Comparison of ENCODE assay signal across 2 cellular contexts in the genomic region with DNA sequence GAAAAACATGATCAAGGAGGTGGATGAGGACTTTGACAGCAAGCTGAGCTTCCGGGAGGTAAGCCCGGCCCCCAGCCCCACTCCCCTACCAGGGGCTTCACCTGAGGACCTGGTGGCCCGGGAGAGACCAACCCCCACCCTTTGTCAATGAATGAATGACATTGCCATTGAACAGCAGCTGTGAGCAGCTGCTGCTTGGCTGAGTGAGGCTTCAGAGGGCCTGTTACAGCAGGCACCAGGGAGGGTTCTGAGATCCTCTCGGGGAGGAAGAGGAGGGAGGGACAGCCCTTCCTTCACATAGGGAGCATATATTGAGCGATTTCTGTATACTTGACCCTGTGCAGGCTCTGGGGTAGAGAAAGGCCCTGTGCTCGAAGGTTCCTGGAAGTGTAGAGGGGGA.
TF ChIP-seq lines count a peak whose summit lies in the region.

No MANE protein-coding gene starts in this region.

TF ChIP-seq in SK-N-SH, 30 proteins besides CTCF, POLR2A, EP300 and RAD21 (continued from another document):
- TF ChIP-seq, protein P1, sequence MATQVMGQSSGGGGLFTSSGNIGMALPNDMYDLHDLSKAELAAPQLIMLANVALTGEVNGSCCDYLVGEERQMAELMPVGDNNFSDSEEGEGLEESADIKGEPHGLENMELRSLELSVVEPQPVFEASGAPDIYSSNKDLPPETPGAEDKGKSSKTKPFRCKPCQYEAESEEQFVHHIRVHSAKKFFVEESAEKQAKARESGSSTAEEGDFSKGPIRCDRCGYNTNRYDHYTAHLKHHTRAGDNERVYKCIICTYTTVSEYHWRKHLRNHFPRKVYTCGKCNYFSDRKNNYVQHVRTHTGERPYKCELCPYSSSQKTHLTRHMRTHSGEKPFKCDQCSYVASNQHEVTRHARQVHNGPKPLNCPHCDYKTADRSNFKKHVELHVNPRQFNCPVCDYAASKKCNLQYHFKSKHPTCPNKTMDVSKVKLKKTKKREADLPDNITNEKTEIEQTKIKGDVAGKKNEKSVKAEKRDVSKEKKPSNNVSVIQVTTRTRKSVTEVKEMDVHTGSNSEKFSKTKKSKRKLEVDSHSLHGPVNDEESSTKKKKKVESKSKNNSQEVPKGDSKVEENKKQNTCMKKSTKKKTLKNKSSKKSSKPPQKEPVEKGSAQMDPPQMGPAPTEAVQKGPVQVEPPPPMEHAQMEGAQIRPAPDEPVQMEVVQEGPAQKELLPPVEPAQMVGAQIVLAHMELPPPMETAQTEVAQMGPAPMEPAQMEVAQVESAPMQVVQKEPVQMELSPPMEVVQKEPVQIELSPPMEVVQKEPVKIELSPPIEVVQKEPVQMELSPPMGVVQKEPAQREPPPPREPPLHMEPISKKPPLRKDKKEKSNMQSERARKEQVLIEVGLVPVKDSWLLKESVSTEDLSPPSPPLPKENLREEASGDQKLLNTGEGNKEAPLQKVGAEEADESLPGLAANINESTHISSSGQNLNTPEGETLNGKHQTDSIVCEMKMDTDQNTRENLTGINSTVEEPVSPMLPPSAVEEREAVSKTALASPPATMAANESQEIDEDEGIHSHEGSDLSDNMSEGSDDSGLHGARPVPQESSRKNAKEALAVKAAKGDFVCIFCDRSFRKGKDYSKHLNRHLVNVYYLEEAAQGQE (IDR thresholded peaks at IDR 0.05; ENCODE audit: low read depth, low read length) = no peak
- TF ChIP-seq MEF2A (IDR thresholded peaks at IDR 0.05; ENCODE audit: borderline replicate concordance, low read depth) (no peak), FOXM1 (IDR thresholded peaks at IDR 0.05; ENCODE audit: low read depth) (no peak), TEAD4 (IDR thresholded peaks at IDR 0.05; ENCODE audit: borderline replicate concordance, insufficient read depth) (no peak), TAF1 (IDR thresholded peaks at IDR 0.05; ENCODE audit: borderline replicate concordance, low read depth, low read length) (no peak), EZH2phosphoT487 (IDR thresholded peaks at IDR 0.05; ENCODE audit: borderline replicate concordance, low read depth) (no peak), RCOR1 (IDR thresholded peaks at IDR 0.05; ENCODE audit: low read length) (no peak), NFIC (IDR thresholded peaks at IDR 0.05; ENCODE audit: borderline replicate concordance) (no peak), YY1 (IDR thresholded peaks at IDR 0.05; ENCODE audit: low read depth) (no peak), FOXJ3 (CRISPR knock-in tag; IDR thresholded peaks at IDR 0.05) (no peak), JUND (IDR thresholded peaks at IDR 0.05) (no peak), RFX5 (IDR thresholded peaks at IDR 0.05; ENCODE audit: low read length) (no peak)
- TF ChIP-seq, protein P2, sequence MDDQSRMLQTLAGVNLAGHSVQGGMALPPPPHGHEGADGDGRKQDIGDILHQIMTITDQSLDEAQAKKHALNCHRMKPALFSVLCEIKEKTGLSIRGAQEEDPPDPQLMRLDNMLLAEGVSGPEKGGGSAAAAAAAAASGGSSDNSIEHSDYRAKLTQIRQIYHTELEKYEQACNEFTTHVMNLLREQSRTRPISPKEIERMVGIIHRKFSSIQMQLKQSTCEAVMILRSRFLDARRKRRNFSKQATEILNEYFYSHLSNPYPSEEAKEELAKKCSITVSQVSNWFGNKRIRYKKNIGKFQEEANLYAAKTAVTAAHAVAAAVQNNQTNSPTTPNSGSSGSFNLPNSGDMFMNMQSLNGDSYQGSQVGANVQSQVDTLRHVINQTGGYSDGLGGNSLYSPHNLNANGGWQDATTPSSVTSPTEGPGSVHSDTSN (IDR thresholded peaks at IDR 0.05) = no peak
- TF ChIP-seq, protein P3, sequence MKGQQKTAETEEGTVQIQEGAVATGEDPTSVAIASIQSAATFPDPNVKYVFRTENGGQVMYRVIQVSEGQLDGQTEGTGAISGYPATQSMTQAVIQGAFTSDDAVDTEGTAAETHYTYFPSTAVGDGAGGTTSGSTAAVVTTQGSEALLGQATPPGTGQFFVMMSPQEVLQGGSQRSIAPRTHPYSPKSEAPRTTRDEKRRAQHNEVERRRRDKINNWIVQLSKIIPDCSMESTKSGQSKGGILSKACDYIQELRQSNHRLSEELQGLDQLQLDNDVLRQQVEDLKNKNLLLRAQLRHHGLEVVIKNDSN (IDR thresholded peaks at IDR 0.05; ENCODE audit: borderline replicate concordance, low read depth) = no peak
- TF ChIP-seq, protein P4, sequence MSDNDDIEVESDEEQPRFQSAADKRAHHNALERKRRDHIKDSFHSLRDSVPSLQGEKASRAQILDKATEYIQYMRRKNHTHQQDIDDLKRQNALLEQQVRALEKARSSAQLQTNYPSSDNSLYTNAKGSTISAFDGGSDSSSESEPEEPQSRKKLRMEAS (IDR thresholded peaks at IDR 0.05; ENCODE audit: low read depth) = no peak
- TF ChIP-seq, protein P5, sequence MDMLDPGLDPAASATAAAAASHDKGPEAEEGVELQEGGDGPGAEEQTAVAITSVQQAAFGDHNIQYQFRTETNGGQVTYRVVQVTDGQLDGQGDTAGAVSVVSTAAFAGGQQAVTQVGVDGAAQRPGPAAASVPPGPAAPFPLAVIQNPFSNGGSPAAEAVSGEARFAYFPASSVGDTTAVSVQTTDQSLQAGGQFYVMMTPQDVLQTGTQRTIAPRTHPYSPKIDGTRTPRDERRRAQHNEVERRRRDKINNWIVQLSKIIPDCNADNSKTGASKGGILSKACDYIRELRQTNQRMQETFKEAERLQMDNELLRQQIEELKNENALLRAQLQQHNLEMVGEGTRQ (IDR thresholded peaks at IDR 0.05; ENCODE audit: borderline replicate concordance, low read depth, low read length) = no peak
- TF ChIP-seq, protein P6, sequence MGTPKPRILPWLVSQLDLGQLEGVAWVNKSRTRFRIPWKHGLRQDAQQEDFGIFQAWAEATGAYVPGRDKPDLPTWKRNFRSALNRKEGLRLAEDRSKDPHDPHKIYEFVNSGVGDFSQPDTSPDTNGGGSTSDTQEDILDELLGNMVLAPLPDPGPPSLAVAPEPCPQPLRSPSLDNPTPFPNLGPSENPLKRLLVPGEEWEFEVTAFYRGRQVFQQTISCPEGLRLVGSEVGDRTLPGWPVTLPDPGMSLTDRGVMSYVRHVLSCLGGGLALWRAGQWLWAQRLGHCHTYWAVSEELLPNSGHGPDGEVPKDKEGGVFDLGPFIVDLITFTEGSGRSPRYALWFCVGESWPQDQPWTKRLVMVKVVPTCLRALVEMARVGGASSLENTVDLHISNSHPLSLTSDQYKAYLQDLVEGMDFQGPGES (IDR thresholded peaks at IDR 0.05; ENCODE audit: low read depth, low read length) = no peak

TF ChIP-seq in SK-N-SH treated with all-trans-retinoic acid at 6 μM for 48 hours, 23 proteins besides CTCF, POLR2A, EP300 and RAD21:
- TF ChIP-seq, protein P7, sequence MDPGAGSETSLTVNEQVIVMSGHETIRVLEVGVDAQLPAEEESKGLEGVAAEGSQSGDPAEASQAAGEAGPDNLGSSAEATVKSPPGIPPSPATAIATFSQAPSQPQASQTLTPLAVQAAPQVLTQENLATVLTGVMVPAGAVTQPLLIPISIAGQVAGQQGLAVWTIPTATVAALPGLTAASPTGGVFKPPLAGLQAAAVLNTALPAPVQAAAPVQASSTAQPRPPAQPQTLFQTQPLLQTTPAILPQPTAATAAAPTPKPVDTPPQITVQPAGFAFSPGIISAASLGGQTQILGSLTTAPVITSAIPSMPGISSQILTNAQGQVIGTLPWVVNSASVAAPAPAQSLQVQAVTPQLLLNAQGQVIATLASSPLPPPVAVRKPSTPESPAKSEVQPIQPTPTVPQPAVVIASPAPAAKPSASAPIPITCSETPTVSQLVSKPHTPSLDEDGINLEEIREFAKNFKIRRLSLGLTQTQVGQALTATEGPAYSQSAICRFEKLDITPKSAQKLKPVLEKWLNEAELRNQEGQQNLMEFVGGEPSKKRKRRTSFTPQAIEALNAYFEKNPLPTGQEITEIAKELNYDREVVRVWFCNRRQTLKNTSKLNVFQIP (CRISPR knock-in tag; IDR thresholded peaks at IDR 0.05; ENCODE audit: borderline replicate concordance, low read depth) = no peak
- TF ChIP-seq PPARA (CRISPR knock-in tag; IDR thresholded peaks at IDR 0.05; ENCODE audit: borderline replicate concordance) (no peak), TCF4 (CRISPR knock-in tag; IDR thresholded peaks at IDR 0.05; ENCODE audit: borderline replicate concordance) (no peak), CSDC2 (CRISPR knock-in tag; IDR thresholded peaks at IDR 0.05) (no peak), ESRRG (CRISPR knock-in tag; IDR thresholded peaks at IDR 0.05) (no peak), ZFP30 (CRISPR knock-in tag; IDR thresholded peaks at IDR 0.05) (no peak), ZFP3 (CRISPR knock-in tag; IDR thresholded peaks at IDR 0.05) (no peak), ZNF565 (CRISPR knock-in tag; conservative IDR thresholded peaks at IDR 0.05; ENCODE audit: low read depth) (no peak), OSR1 (CRISPR knock-in tag; IDR thresholded peaks at IDR 0.05) (no peak), ISL1 (CRISPR knock-in tag; IDR thresholded peaks at IDR 0.05) (no peak), TOX (CRISPR knock-in tag; IDR thresholded peaks at IDR 0.05; ENCODE audit: borderline replicate concordance) (no peak)
- TF ChIP-seq, protein P8, sequence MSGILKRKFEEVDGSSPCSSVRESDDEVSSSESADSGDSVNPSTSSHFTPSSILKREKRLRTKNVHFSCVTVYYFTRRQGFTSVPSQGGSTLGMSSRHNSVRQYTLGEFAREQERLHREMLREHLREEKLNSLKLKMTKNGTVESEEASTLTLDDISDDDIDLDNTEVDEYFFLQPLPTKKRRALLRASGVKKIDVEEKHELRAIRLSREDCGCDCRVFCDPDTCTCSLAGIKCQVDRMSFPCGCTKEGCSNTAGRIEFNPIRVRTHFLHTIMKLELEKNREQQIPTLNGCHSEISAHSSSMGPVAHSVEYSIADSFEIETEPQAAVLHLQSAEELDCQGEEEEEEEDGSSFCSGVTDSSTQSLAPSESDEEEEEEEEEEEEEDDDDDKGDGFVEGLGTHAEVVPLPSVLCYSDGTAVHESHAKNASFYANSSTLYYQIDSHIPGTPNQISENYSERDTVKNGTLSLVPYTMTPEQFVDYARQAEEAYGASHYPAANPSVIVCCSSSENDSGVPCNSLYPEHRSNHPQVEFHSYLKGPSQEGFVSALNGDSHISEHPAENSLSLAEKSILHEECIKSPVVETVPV (CRISPR knock-in tag; IDR thresholded peaks at IDR 0.05) = no peak
- TF ChIP-seq, protein P9, sequence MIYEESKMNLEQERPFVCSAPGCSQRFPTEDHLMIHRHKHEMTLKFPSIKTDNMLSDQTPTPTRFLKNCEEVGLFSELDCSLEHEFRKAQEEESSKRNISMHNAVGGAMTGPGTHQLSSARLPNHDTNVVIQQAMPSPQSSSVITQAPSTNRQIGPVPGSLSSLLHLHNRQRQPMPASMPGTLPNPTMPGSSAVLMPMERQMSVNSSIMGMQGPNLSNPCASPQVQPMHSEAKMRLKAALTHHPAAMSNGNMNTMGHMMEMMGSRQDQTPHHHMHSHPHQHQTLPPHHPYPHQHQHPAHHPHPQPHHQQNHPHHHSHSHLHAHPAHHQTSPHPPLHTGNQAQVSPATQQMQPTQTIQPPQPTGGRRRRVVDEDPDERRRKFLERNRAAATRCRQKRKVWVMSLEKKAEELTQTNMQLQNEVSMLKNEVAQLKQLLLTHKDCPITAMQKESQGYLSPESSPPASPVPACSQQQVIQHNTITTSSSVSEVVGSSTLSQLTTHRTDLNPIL (CRISPR knock-in tag; IDR thresholded peaks at IDR 0.05; ENCODE audit: low read depth) = no peak
TF ChIP-seq in SK-N-SH treated with all-trans-retinoic acid at 6 μM for 48 hours: peak in this region for 0.
